In the genomic region with DNA sequence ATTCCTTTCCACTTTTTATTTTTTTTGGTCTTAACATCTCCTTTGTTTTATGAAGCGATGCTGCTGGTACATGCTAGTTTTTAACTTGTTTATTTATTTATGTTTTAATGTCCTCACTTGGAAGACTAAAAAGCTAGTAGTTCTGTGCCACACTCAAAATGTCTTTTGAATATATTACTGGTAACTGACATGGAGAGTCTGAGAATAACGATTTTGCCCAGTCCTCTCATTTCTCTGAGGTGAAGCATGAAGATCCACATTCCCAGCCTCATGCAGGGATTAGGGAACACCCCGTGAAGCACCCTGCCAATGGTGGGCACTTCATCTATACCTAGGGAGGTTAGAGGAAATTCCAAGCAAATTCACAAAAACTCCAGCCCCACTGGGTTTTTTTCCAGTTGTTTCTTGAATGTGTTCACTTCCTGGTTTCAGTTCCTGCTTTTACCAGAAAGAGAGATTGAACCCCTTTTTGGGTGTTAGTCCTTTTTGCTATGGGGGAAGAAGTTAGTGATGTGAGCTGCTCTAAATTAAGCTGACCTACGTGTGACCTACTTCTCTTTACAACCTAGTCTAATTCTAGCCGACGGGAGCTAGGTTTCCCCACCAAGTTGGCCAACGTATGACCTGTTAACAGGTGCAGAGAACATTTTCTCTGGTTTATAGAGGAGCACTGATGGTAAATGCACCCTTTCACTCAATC, we compare ENCODE assay signal across 9 cellular contexts.
DNase-seq lines count a peak whose midpoint lies in the region; ATAC-seq and TF ChIP-seq lines count a peak whose summit lies in the region.
"Had no signal": no experiment of that assay in that cellular context is flagged by ENCODE, and none has a peak within 500 bp of the region (broad histone marks: within the 10 kb centered on the region; RNA-seq: fewer than 3 reads in every experiment).

No MANE protein-coding gene starts in this region.

- no peak overlapping the region for H3K4me3 ChIP-seq in dorsolateral prefrontal cortex

- H3K36me3 Mint-ChIP-seq in CD4-positive, alpha-beta T cell (ENCODE audit: low read depth) = no peaks in the 10 kb centered on the region
- peaks cover 2% of the 10 kb centered on the region for H3K36me3 Mint-ChIP-seq in activated CD4-positive, alpha-beta T cell treated with anti-CD3 and anti-CD28 coated beads, Interleukin-2, amount 10 ng/mL, durations not matched to agents 7 days and 5 days (ENCODE audit: low read depth)

- no peaks in the 10 kb centered on the region for H3K27me3 Mint-ChIP-seq in CD4-positive, alpha-beta T cell
- no peaks in the 10 kb centered on the region for H3K27me3 Mint-ChIP-seq in activated CD4-positive, alpha-beta T cell treated with anti-CD3 and anti-CD28 coated beads, Interleukin-2, amount 10 ng/mL, durations not matched to agents 7 days and 5 days

- POLR2A ChIA-PET in CD4-positive, alpha-beta T cell (lab: Charles Lee) = interaction anchor here (0.7 kb wide), 1 partner anchor 197 kb away, joined by 3 read pairs; no protein-coding TSS in a partner anchor
- POLR2A ChIA-PET in activated CD4-positive, alpha-beta T cell treated with anti-CD3 and anti-CD28 coated beads, Interleukin-2, amount 10 ng/mL, durations not matched to agents 7 days and 5 days (lab: Charles Lee) = no interaction called here

- H3K27ac Mint-ChIP-seq in CD4-positive, alpha-beta T cell = no peak overlapping the region
- H3K27ac Mint-ChIP-seq in activated CD4-positive, alpha-beta T cell treated with anti-CD3 and anti-CD28 coated beads, Interleukin-2, amount 10 ng/mL, durations not matched to agents 7 days and 5 days = no peak overlapping the region

- no peaks in the 10 kb centered on the region for H3K9me3 ChIP-seq in CD4-positive, alpha-beta T cell (ENCODE audit: control insufficient read depth, low read length)

- peak overlapping the region in 39 of 59 donors; percentile 0 to 77 (median 45) for H3K27ac ChIP-seq in dorsolateral prefrontal cortex
- no peak overlapping the region for H3K27ac ChIP-seq in CD4-positive, alpha-beta T cell (ENCODE audit: low read depth, low read length)

- H3K4me1 Mint-ChIP-seq in CD4-positive, alpha-beta T cell (ENCODE audit: low read depth) = peaks cover 7% of the 10 kb centered on the region
- H3K4me1 Mint-ChIP-seq in activated CD4-positive, alpha-beta T cell treated with anti-CD3 and anti-CD28 coated beads, Interleukin-2, amount 10 ng/mL, durations not matched to agents 7 days and 5 days = peaks cover 5% of the 10 kb centered on the region

- no peak for TF ChIP-seq CTCF in dorsolateral prefrontal cortex (IDR thresholded peaks at IDR 0.05 in 54 of 56, conservative IDR thresholded peaks at IDR 0.05 in 2 of 56; ENCODE audit: low read depth in 1 of 56, partially characterized antibody in 56 of 56)
- TF ChIP-seq CTCF in CD4-positive, alpha-beta T cell (IDR thresholded peaks at IDR 0.05) = no peak

- intact Hi-C loops in dorsolateral prefrontal cortex (cut with DNase I) = no loop called here
- intact Hi-C loops in CD4-positive, alpha-beta T cell (cut with DNase I, micrococcal nuclease) = no loop called here

- no peak overlapping the region for H3K4me3 Mint-ChIP-seq in CD4-positive, alpha-beta T cell
- H3K4me3 Mint-ChIP-seq in activated CD4-positive, alpha-beta T cell treated with anti-CD3 and anti-CD28 coated beads, Interleukin-2, amount 10 ng/mL, durations not matched to agents 7 days and 5 days = no peak overlapping the region

- DNase-seq in dorsolateral prefrontal cortex = no peak
- DNase-seq in CD4-positive, alpha-beta T cell = no peak
- DNase-seq in 8988T = no peak
- DNase-seq in inferior parietal cortex (ENCODE audit: extremely low spot score) = no peak
- DNase-seq in activated CD4-positive, alpha-beta T cell treated with anti-CD3 and anti-CD28 coated beads, Interleukin-2, amount 10 ng/mL, durations not matched to agents 7 days and 5 days = no peak
- DNase-seq: DMS79 had no signal

- ATAC-seq in GM18499 (IDR thresholded peaks at IDR 0.05; ENCODE audit: insufficient read depth, unreplicated experiment) = peak; percentile 83
- peak; percentile 93 for ATAC-seq in GM21447 (IDR thresholded peaks at IDR 0.05; ENCODE audit: unreplicated experiment)
- peak; percentile 95 for ATAC-seq in HG03378 (IDR thresholded peaks at IDR 0.05; ENCODE audit: unreplicated experiment)
- ATAC-seq in CD4-positive, alpha-beta T cell (ENCODE audit: poor library complexity) = no peak

- H3K27me3 ChIP-seq in dorsolateral prefrontal cortex = no peaks in the 10 kb centered on the region
- H3K27me3 ChIP-seq in CD4-positive, alpha-beta T cell (ENCODE audit: control insufficient read depth, insufficient read depth, low read length) = no peaks in the 10 kb centered on the region

- H3K9me3 Mint-ChIP-seq in CD4-positive, alpha-beta T cell = no peaks in the 10 kb centered on the region
- H3K9me3 Mint-ChIP-seq in activated CD4-positive, alpha-beta T cell treated with anti-CD3 and anti-CD28 coated beads, Interleukin-2, amount 10 ng/mL, durations not matched to agents 7 days and 5 days = no peaks in the 10 kb centered on the region

- CTCF ChIA-PET in CD4-positive, alpha-beta T cell (lab: Charles Lee) = interaction anchor here (1.7 kb wide), 1 partner anchor 378 kb away, joined by 3 read pairs; no protein-coding TSS in a partner anchor
- CTCF ChIA-PET in activated CD4-positive, alpha-beta T cell treated with anti-CD3 and anti-CD28 coated beads, Interleukin-2, amount 10 ng/mL, durations not matched to agents 7 days and 5 days (lab: Charles Lee) = interaction anchor here (1.4 to 5.3 kb wide), 2 partner anchors 8 to 16 kb away, joined by 5 to 26 read pairs; no protein-coding TSS in a partner anchor
